Comparison of ENCODE assay signal across 24 cellular contexts in genomic region chrX:112081781-112082482, GRCh38. TPM values are rescaled to one million over a fixed set of nuclear protein-coding genes. Genes with fewer than 3 reads are reported as not detected.
DNase-seq lines count a peak whose midpoint lies in the region; ATAC-seq, FAIRE-seq and TF ChIP-seq lines count a peak whose summit lies in the region.
"Had no signal": no experiment of that assay in that cellular context is flagged by ENCODE, and none has a peak within 500 bp of the region (broad histone marks: within the 10 kb centered on the region; RNA-seq: fewer than 3 reads in every experiment).

No MANE protein-coding gene starts in this region.

- POLR2A ChIA-PET in HepG2 (lab: Yijun Ruan, JAX) = no interaction called here

- H3K4me1 ChIP-seq in right lobe of liver (peaks cover 0 to 11% (median 0%) of the 10 kb centered on the region in 4 donors), HepG2 (ENCODE audit: insufficient read depth, low read length) (no peaks in the 10 kb centered on the region)
- H3K4me1 ChIP-seq: upper lobe of right lung had no signal

- H3K27me3 ChIP-seq in right lobe of liver (no peaks in the 10 kb centered on the region), HepG2 (ENCODE audit: control insufficient read depth in 1 of 2, insufficient read depth in 2 of 2, low read length in 2 of 2) (no peaks in the 10 kb centered on the region), WERI-Rb-1 (ENCODE audit: insufficient read depth, low read depth, severe bottlenecking) (peaks cover 14% of the 10 kb centered on the region)
- H3K27me3 ChIP-seq: brain microvascular endothelial cell had no signal

- no peaks in the 10 kb centered on the region for H3K9me3 Mint-ChIP-seq in endothelial cell (ENCODE audit: unreplicated experiment)
- no peaks in the 10 kb centered on the region for H3K9me3 Mint-ChIP-seq in mesothelial cell of epicardium
- H3K9me3 Mint-ChIP-seq: activated CD4-positive, alpha-beta memory T cell treated with anti-CD3 and anti-CD28 coated beads for 36 hours; activated naive CD4-positive, alpha-beta T cell treated with anti-CD3 and anti-CD28 coated beads, Interleukin-2, amount 50 U/mL, for 72 hours; IgD-negative memory B cell; T-helper 1 cell treated with Interleukin-12 subunit alpha and Interleukin-12 subunit beta and Interleukin-4 antibody, amounts not matched to agents 30 μg/mL and 1 μg/mL, for 36 hours had no signal

- no peaks in the 10 kb centered on the region for H3K9me3 ChIP-seq in right lobe of liver
- H3K9me3 ChIP-seq in HepG2 (ENCODE audit: low read length) = no peaks in the 10 kb centered on the region
- H3K9me3 ChIP-seq in WERI-Rb-1 (ENCODE audit: severe bottlenecking) = no peaks in the 10 kb centered on the region
- H3K9me3 ChIP-seq: stomach, upper lobe of right lung had no signal

- TF ChIP-seq EP300 in HepG2 (IDR thresholded peaks at IDR 0.05; ENCODE audit: low read depth in 2 of 2, low read length in 2 of 2) (no peak), HepG2 (CRISPR knock-in tag; IDR thresholded peaks at IDR 0.05; ENCODE audit: borderline replicate concordance) (no peak)

- 25% methylated on average over 28 of the region's 31 CpGs for WGBS in right lobe of liver (ENCODE audit: insufficient coverage, low coverage, low lambda C conversion rate, missing lambda C conversion rate)
- WGBS in HepG2 (ENCODE audit: low lambda C conversion rate) = 64% methylated on average over 26 of the region's 31 CpGs

- H3K36me3 ChIP-seq in right lobe of liver (no peaks in the 10 kb centered on the region), HepG2 (replicated peaks in 1 of 2; ENCODE audit: control insufficient read depth in 1 of 2, insufficient read depth in 2 of 2, low read length in 2 of 2) (no peaks in the 10 kb centered on the region), WERI-Rb-1 (no peaks in the 10 kb centered on the region)
- H3K36me3 ChIP-seq: brain microvascular endothelial cell, stomach, upper lobe of right lung had no signal

- no peaks in the 10 kb centered on the region for H4K20me1 ChIP-seq in HepG2 (ENCODE audit: insufficient read depth, low read length)

- intact Hi-C loops in right lobe of liver (cut with DNase I) (no loop called here), HepG2 (cut with micrococcal nuclease; ENCODE audit: unreplicated experiment) (no loop called here)

- TF ChIP-seq POLR2A in right lobe of liver (IDR thresholded peaks at IDR 0.05) (no peak), HepG2 (IDR thresholded peaks at IDR 0.05; ENCODE audit: insufficient read depth in 1 of 2, low read depth in 2 of 2, low read length in 2 of 2) (no peak)

- H3K4me3 Mint-ChIP-seq in endothelial cell (ENCODE audit: unreplicated experiment) = peak overlapping the region; percentile 84
- peak overlapping the region; percentile 60 for H3K4me3 Mint-ChIP-seq in mesothelial cell of epicardium
- H3K4me3 Mint-ChIP-seq: activated CD4-positive, alpha-beta memory T cell treated with anti-CD3 and anti-CD28 coated beads for 36 hours; IgD-negative memory B cell; natural killer cell treated with Interleukin-12 subunit alpha and Interleukin-12 subunit beta and Interleukin-15 and Interleukin-18, amount 100 ng/mL, for 72 hours; T-helper 1 cell treated with Interleukin-12 subunit alpha and Interleukin-12 subunit beta and Interleukin-4 antibody, amounts not matched to agents 30 μg/mL and 1 μg/mL, for 36 hours had no signal

- H3K27ac ChIP-seq in right lobe of liver (no peak overlapping the region), HepG2 (ENCODE audit: extremely low read length, insufficient read depth, low read length) (no peak overlapping the region), WERI-Rb-1 (no peak overlapping the region)
- H3K27ac ChIP-seq: brain microvascular endothelial cell, stomach, upper lobe of right lung had no signal

- no peak overlapping the region for H3K4me2 ChIP-seq in HepG2 (ENCODE audit: low read depth, low read length)

- no TSS peak for BruUV-seq in HepG2 (replicated peaks; lab: Mats Ljungman, UMichigan)

- H2AFZ ChIP-seq in HepG2 (ENCODE audit: low read length) = no peak overlapping the region

- no peaks in the 10 kb centered on the region for H3K79me2 ChIP-seq in HepG2 (ENCODE audit: insufficient read depth, low read length)

- no peak overlapping the region for H3K9ac ChIP-seq in HepG2 (ENCODE audit: insufficient read depth, low read depth, low read length)

- DNase-seq in right lobe of liver (peak in 1 of 3 donors; percentile 16), HepG2 (ENCODE audit: low spot score) (no peak), endothelial cell (ENCODE audit: low spot score) (no peak), mesothelial cell of epicardium (ENCODE audit: low spot score in 2 of 2, unreplicated experiment in 2 of 2) (no peak), NCI-H1930 (lab: John Stamatoyannopoulos, UW) (no peak), NCI-H2196 treated with DMSO at 0.1 percent for 48 hours (lab: John Stamatoyannopoulos, UW; ENCODE audit: unreplicated experiment) (no peak), WERI-Rb-1 (no peak)
- DNase-seq: activated CD4-positive, alpha-beta memory T cell treated with anti-CD3 and anti-CD28 coated beads for 36 hours; activated T-cell treated with anti-CD3 and anti-CD28 coated beads, Interleukin-2, amount 50 U/mL, for 1 hour; brain microvascular endothelial cell; dermis blood vessel endothelial cell; NCI-H2029; Right ventricle myocardium superior; stimulated activated CD4-positive, alpha-beta T cell treated with anti-CD3 and anti-CD28 coated beads, Interleukin-1b, Interleukin-23, amount 100 ng/mL, for 48 hours; stomach; upper lobe of right lung had no signal

- no peak for FAIRE-seq in HepG2 (lab: Jason Lieb, UNC)

- H3K4me1 Mint-ChIP-seq in endothelial cell (ENCODE audit: unreplicated experiment) (peaks cover 11% of the 10 kb centered on the region), mesothelial cell of epicardium (peaks cover 23% of the 10 kb centered on the region)
- H3K4me1 Mint-ChIP-seq: IgD-negative memory B cell had no signal

- H3K27me3 Mint-ChIP-seq in endothelial cell (ENCODE audit: unreplicated experiment) (peaks cover 7% of the 10 kb centered on the region), mesothelial cell of epicardium (ENCODE audit: low read depth) (peaks cover 94% of the 10 kb centered on the region)

- in situ Hi-C loops in HepG2 (cut with HindIII; ENCODE audit: extremely low pct_ligation_motif_present, low pct_unique_long_range_greater_than_20kb) = no loop called here

- H3K4me3 ChIP-seq in right lobe of liver (peak overlapping the region in 2 of 3 donors; percentile 24 to 51), HepG2 (replicated peaks in 1 of 3; ENCODE audit: insufficient read depth in 1 of 3, low read depth in 2 of 3, low read length in 3 of 3) (no peak overlapping the region), WERI-Rb-1 (ENCODE audit: low read depth, low read length) (no peak overlapping the region)
- H3K4me3 ChIP-seq: upper lobe of right lung had no signal

- CTCF ChIA-PET in HepG2 (lab: Yijun Ruan, JAX; ENCODE audit: low intra/inter-chr PET ratio, low total read pairs) = no interaction called here

- ATAC-seq in right lobe of liver (no peak), HepG2 (no peak), HG03565 (IDR thresholded peaks at IDR 0.05; ENCODE audit: unreplicated experiment) (no peak)
- ATAC-seq: activated naive CD4-positive, alpha-beta T cell treated with anti-CD3 and anti-CD28 coated beads, Interleukin-2, amount 50 U/mL, for 72 hours; esophagus mucosa; natural killer cell treated with Interleukin-12 subunit alpha and Interleukin-12 subunit beta and Interleukin-15 and Interleukin-18, amount 100 ng/mL, for 72 hours; upper lobe of right lung had no signal

- H3K36me3 Mint-ChIP-seq in endothelial cell (ENCODE audit: low read depth, unreplicated experiment) (no peaks in the 10 kb centered on the region), mesothelial cell of epicardium (no peaks in the 10 kb centered on the region)
- H3K36me3 Mint-ChIP-seq: activated CD4-positive, alpha-beta memory T cell treated with anti-CD3 and anti-CD28 coated beads for 36 hours; activated naive CD4-positive, alpha-beta T cell treated with anti-CD3 and anti-CD28 coated beads, Interleukin-2, amount 50 U/mL, for 72 hours; IgD-negative memory B cell; natural killer cell treated with Interleukin-12 subunit alpha and Interleukin-12 subunit beta and Interleukin-15 and Interleukin-18, amount 100 ng/mL, for 72 hours had no signal

- H3K27ac Mint-ChIP-seq in endothelial cell (ENCODE audit: unreplicated experiment) (no peak overlapping the region), mesothelial cell of epicardium (no peak overlapping the region)
- H3K27ac Mint-ChIP-seq: activated CD4-positive, alpha-beta memory T cell treated with anti-CD3 and anti-CD28 coated beads for 36 hours; activated naive CD4-positive, alpha-beta T cell treated with anti-CD3 and anti-CD28 coated beads, Interleukin-2, amount 50 U/mL, for 72 hours; IgD-negative memory B cell; natural killer cell treated with Interleukin-12 subunit alpha and Interleukin-12 subunit beta and Interleukin-15 and Interleukin-18, amount 100 ng/mL, for 72 hours; T-helper 1 cell treated with Interleukin-12 subunit alpha and Interleukin-12 subunit beta and Interleukin-4 antibody, amounts not matched to agents 30 μg/mL and 1 μg/mL, for 36 hours had no signal

- TF ChIP-seq RAD21 in HepG2 (CRISPR knock-in tag; IDR thresholded peaks at IDR 0.05) = no peak

- TF ChIP-seq CTCF in right lobe of liver (IDR thresholded peaks at IDR 0.05) (no peak), HepG2 (CRISPR knock-in tag; IDR thresholded peaks at IDR 0.05) (no peak), endothelial cell (IDR thresholded peaks at IDR 0.05; ENCODE audit: unreplicated experiment) (no peak), mesothelial cell of epicardium (IDR thresholded peaks at IDR 0.05; ENCODE audit: unreplicated experiment) (no peak), WERI-Rb-1 (IDR thresholded peaks at IDR 0.05; ENCODE audit: low read depth, low read length) (no peak)

RNA-seq across cellular contexts. Expression of gene TRPC5, which starts 0.6 kb away (rescaled TPM):
- 1 to 10 TPM in 4 of 6 experiments, under 1 TPM in 2; 0.74 to 2.7 (median 1.6) TPM for total RNA-seq in right lobe of liver
- not detected in 2 replicates for total RNA-seq in HepG2 (2016; rRNA removed; fragmentation: Illumina TruSeq; extraction: Trizol)
- total RNA-seq in HepG2 (2016; cell fraction: cytosol; rRNA removed; fragmentation: Illumina TruSeq; extraction: Trizol; ENCODE audit: low read depth) = not detected in 2 replicates
- total RNA-seq in HepG2 (2016; cell fraction: insoluble cytoplasmic fraction; rRNA removed; fragmentation: Illumina TruSeq; extraction: Trizol) = not detected in 2 replicates
- not detected in 2 replicates for total RNA-seq in HepG2 (2016; cell fraction: membrane; rRNA removed; fragmentation: Illumina TruSeq; extraction: Trizol)
- total RNA-seq in HepG2 (2016; cell fraction: nucleus; rRNA removed; fragmentation: Illumina TruSeq; extraction: Trizol) = not detected in 2 replicates
- not detected in 2 replicates for polyA plus RNA-seq in HepG2 (2011; rRNA removed)
- polyA plus RNA-seq in HepG2 (2011; cell fraction: cytosol; rRNA removed) = not detected in 2 replicates
- polyA plus RNA-seq in HepG2 (2011; cell fraction: nucleus; rRNA removed) = not detected in 2 replicates
- polyA plus RNA-seq in HepG2 (2012) = not detected in 2 replicates
- polyA plus RNA-seq in HepG2 (2016; cell fraction: cytosol; fragmentation: Illumina TruSeq; extraction: Trizol; ENCODE audit: low read depth) = not detected in 2 replicates
- polyA plus RNA-seq in HepG2 (2016; cell fraction: insoluble cytoplasmic fraction; fragmentation: Illumina TruSeq; extraction: Trizol; ENCODE audit: low read depth) = not detected in 2 replicates
- not detected in 2 replicates for polyA plus RNA-seq in HepG2 (2016; cell fraction: membrane; fragmentation: Illumina TruSeq; extraction: Trizol; ENCODE audit: low read depth)
- not detected in 2 replicates for polyA plus RNA-seq in HepG2 (2016; cell fraction: nucleus; fragmentation: Illumina TruSeq; extraction: Trizol; ENCODE audit: insufficient read depth, low read depth)
- not detected in 2 replicates for polyA minus RNA-seq in HepG2 (2011; rRNA and poly(A)+ RNA removed; ENCODE audit: low replicate concordance)
- polyA minus RNA-seq in HepG2 (2011; cell fraction: cytosol; rRNA and poly(A)+ RNA removed) = not detected in 2 replicates
- not detected in 2 replicates for polyA minus RNA-seq in HepG2 (2011; cell fraction: nucleus; rRNA and poly(A)+ RNA removed)
- total RNA-seq in endothelial cell (ENCODE audit: unreplicated experiment) = 0.90 TPM
- total RNA-seq in mesothelial cell of epicardium = 0.04 TPM in 1 of 3 replicates, not detected in the others
- total RNA-seq: activated CD4-positive, alpha-beta memory T cell treated with anti-CD3 and anti-CD28 coated beads for 36 hours; activated naive CD4-positive, alpha-beta T cell treated with anti-CD3 and anti-CD28 coated beads, Interleukin-2, amount 50 U/mL, for 72 hours; dermis blood vessel endothelial cell; esophagus mucosa; kidney epithelial cell; natural killer cell treated with Interleukin-12 subunit alpha and Interleukin-12 subunit beta and Interleukin-15 and Interleukin-18, amount 100 ng/mL, for 72 hours; NCI-H460; Right ventricle myocardium superior; upper lobe of right lung had no signal
- polyA plus RNA-seq: stomach had no signal

RNA-seq across cellular contexts. Expression of gene RTL4, which starts 0.9 kb away (rescaled TPM):
- 1 to 10 TPM in 1 of 6 experiments, under 1 TPM in 4, not detected in 1; 0.66 to 1.1 (median 0.76) TPM for total RNA-seq in right lobe of liver
- not detected in 2 replicates for total RNA-seq in HepG2 (2016; rRNA removed; fragmentation: Illumina TruSeq; extraction: Trizol)
- total RNA-seq in HepG2 (2016; cell fraction: cytosol; rRNA removed; fragmentation: Illumina TruSeq; extraction: Trizol; ENCODE audit: low read depth) = not detected in 2 replicates
- not detected in 2 replicates for total RNA-seq in HepG2 (2016; cell fraction: insoluble cytoplasmic fraction; rRNA removed; fragmentation: Illumina TruSeq; extraction: Trizol)
- not detected in 2 replicates for total RNA-seq in HepG2 (2016; cell fraction: membrane; rRNA removed; fragmentation: Illumina TruSeq; extraction: Trizol)
- total RNA-seq in HepG2 (2016; cell fraction: nucleus; rRNA removed; fragmentation: Illumina TruSeq; extraction: Trizol) = not detected in 2 replicates
- not detected in 2 replicates for polyA plus RNA-seq in HepG2 (2011; rRNA removed)
- polyA plus RNA-seq in HepG2 (2011; cell fraction: cytosol; rRNA removed) = not detected in 2 replicates
- not detected in 2 replicates for polyA plus RNA-seq in HepG2 (2011; cell fraction: nucleus; rRNA removed)
- polyA plus RNA-seq in HepG2 (2012) = not detected in 2 replicates
- polyA plus RNA-seq in HepG2 (2016; cell fraction: cytosol; fragmentation: Illumina TruSeq; extraction: Trizol; ENCODE audit: low read depth) = not detected in 2 replicates
- not detected in 2 replicates for polyA plus RNA-seq in HepG2 (2016; cell fraction: insoluble cytoplasmic fraction; fragmentation: Illumina TruSeq; extraction: Trizol; ENCODE audit: low read depth)
- not detected in 2 replicates for polyA plus RNA-seq in HepG2 (2016; cell fraction: membrane; fragmentation: Illumina TruSeq; extraction: Trizol; ENCODE audit: low read depth)
- not detected in 2 replicates for polyA plus RNA-seq in HepG2 (2016; cell fraction: nucleus; fragmentation: Illumina TruSeq; extraction: Trizol; ENCODE audit: insufficient read depth, low read depth)
- polyA minus RNA-seq in HepG2 (2011; rRNA and poly(A)+ RNA removed; ENCODE audit: low replicate concordance) = not detected in 2 replicates
- polyA minus RNA-seq in HepG2 (2011; cell fraction: cytosol; rRNA and poly(A)+ RNA removed) = not detected in 2 replicates
- not detected in 2 replicates for polyA minus RNA-seq in HepG2 (2011; cell fraction: nucleus; rRNA and poly(A)+ RNA removed)
- 0.23 TPM for total RNA-seq in endothelial cell (ENCODE audit: unreplicated experiment)
- total RNA-seq in mesothelial cell of epicardium = not detected in 3 replicates
- total RNA-seq: activated CD4-positive, alpha-beta memory T cell treated with anti-CD3 and anti-CD28 coated beads for 36 hours; activated naive CD4-positive, alpha-beta T cell treated with anti-CD3 and anti-CD28 coated beads, Interleukin-2, amount 50 U/mL, for 72 hours; dermis blood vessel endothelial cell; esophagus mucosa; kidney epithelial cell; natural killer cell treated with Interleukin-12 subunit alpha and Interleukin-12 subunit beta and Interleukin-15 and Interleukin-18, amount 100 ng/mL, for 72 hours; NCI-H460; Right ventricle myocardium superior; stomach; upper lobe of right lung had no signal
- polyA plus RNA-seq: IgD-negative memory B cell, stomach had no signal

Comparison
In these comparisons a context has a peak if more than half of its experiments do, and no peak if none do; other contexts are left out.
1. H3K4me3 ChIP-seq: peak in right lobe of liver (2 of 3); none in HepG2 (0 of 3) and WERI-Rb-1 (single experiment).